ENCODE assay signal across 12 cellular contexts in the genomic region with DNA sequence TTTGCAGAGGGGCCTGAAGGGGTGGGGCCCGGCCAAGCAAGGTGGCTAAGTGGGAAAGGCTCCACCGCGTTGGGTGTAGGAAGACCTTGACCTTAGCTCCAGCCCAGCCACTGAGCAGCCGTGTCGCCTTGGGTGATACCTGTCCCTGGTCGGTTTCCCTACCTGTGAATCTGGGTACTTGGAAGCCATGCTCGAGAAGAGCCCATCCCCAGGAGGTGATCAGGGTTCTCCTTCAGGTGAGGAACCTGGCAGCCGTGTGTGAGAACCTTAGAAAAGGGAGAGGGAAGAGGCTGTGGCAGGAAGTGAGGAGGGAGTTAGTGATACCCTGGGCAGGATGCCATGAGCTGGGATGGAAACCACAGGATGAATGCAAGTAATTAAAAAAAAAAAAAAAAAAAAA. TPM values are rescaled to one million over a fixed set of nuclear protein-coding genes. Genes with fewer than 3 reads are reported as not detected.
A peak's percentile ranks its signal among the peaks of the same experiment; 100 is the strongest.
DNase-seq lines count a peak whose midpoint lies in the region; TF ChIP-seq lines count a peak whose summit lies in the region.
"Had no signal": no experiment of that assay in that cellular context is flagged by ENCODE, and none has a peak within 500 bp of the region (broad histone marks: within the 10 kb centered on the region; RNA-seq: fewer than 3 reads in every experiment).

No MANE protein-coding gene starts in this region.

- WGBS in hepatocyte (ENCODE audit: low lambda C conversion rate, missing lambda C conversion rate), result 96% methylated on average over 8 of the region's 8 CpGs
- 96 to 98% methylated on average over 5 to 8 of the region's 8 CpGs for WGBS in endodermal cell (ENCODE audit: insufficient coverage in 1 of 2, insufficient read length in 1 of 2), 2 experiments

- H3K27ac ChIP-seq in caudate nucleus (ENCODE audit: low read depth, low read length) (peak overlapping the region; percentile 68), hepatocyte (no peak overlapping the region), endodermal cell (ENCODE audit: low read depth, low read length) (no peak overlapping the region)
- H3K27ac ChIP-seq in effector memory CD4-positive, alpha-beta T cell (ENCODE audit: insufficient read depth, low read length, poor library complexity, severe bottlenecking), result no peak overlapping the region

- H3K9me3 Mint-ChIP-seq in Calu3 (ENCODE audit: low read depth, unreplicated experiment) (peaks cover 2% of the 10 kb centered on the region), endodermal cell (peaks cover 1% of the 10 kb centered on the region)

- peak overlapping the region; percentile 40 for H3K27ac Mint-ChIP-seq in Calu3 (ENCODE audit: unreplicated experiment)
- H3K27ac Mint-ChIP-seq in endodermal cell, result no peak overlapping the region
- H3K27ac Mint-ChIP-seq: nephron had no signal

- DNase-seq in Calu3, result no peak
- peak; percentile 78 for DNase-seq in NCI-H2029 (lab: John Stamatoyannopoulos, UW)
- no peak for DNase-seq in caudate nucleus (lab: John Stamatoyannopoulos, UW)
- DNase-seq in lung microvascular endothelial cell (ENCODE audit: low read depth in 2 of 2), result peak; percentile 27 to 34
- DNase-seq in SIG-M5 treated with dmso at 0.1 percent for 504 hours (lab: John Stamatoyannopoulos, UW; ENCODE audit: unreplicated experiment), result no peak
- no peak for DNase-seq in hepatocyte (ENCODE audit: low spot score)
- no peak for DNase-seq in effector memory CD4-positive, alpha-beta T cell
- no peak for DNase-seq in endodermal cell
- DNase-seq: activated effector memory CD4-positive, alpha-beta T cell treated with Interleukin-2 at 50 U/mL for 16 hours; NCI-H446; T-helper 9 cell had no signal

- no peak overlapping the region for H3K4me2 ChIP-seq in hepatocyte

- no peak overlapping the region for H3K9ac ChIP-seq in endodermal cell (ENCODE audit: extremely low read depth, low read length, poor library complexity, severe bottlenecking)

- peaks cover 23% of the 10 kb centered on the region for H3K4me1 Mint-ChIP-seq in Calu3 (ENCODE audit: low read depth, unreplicated experiment)
- no peaks in the 10 kb centered on the region for H3K4me1 Mint-ChIP-seq in endodermal cell

- BruUV-seq in Calu3 (replicated peaks; lab: Mats Ljungman, UMichigan), result no TSS peak

- no peak overlapping the region for H2AFZ ChIP-seq in hepatocyte

- CTCF ChIA-PET in Calu3 (lab: Charles Lee), result no interaction called here

- H3K27me3 Mint-ChIP-seq in Calu3 (ENCODE audit: unreplicated experiment) (no peaks in the 10 kb centered on the region), endodermal cell (ENCODE audit: insufficient read depth) (peaks cover 1% of the 10 kb centered on the region)

- H3K36me3 ChIP-seq in hepatocyte (replicated peaks; ENCODE audit: insufficient read depth, low read depth) (no peaks in the 10 kb centered on the region), endodermal cell (ENCODE audit: control insufficient read depth, insufficient read depth, low read length) (no peaks in the 10 kb centered on the region)
- no peaks in the 10 kb centered on the region for H3K36me3 ChIP-seq in effector memory CD4-positive, alpha-beta T cell (ENCODE audit: control insufficient read depth, insufficient read depth, low read length)

- no peaks in the 10 kb centered on the region for H3K9me3 ChIP-seq in hepatocyte (ENCODE audit: low read depth)
- no peaks in the 10 kb centered on the region for H3K9me3 ChIP-seq in effector memory CD4-positive, alpha-beta T cell (ENCODE audit: control insufficient read depth, low read length)
- no peaks in the 10 kb centered on the region for H3K9me3 ChIP-seq in endodermal cell (ENCODE audit: control insufficient read depth, low read length)

- H3K4me3 ChIP-seq in hepatocyte, result no peak overlapping the region
- H3K4me3 ChIP-seq in effector memory CD4-positive, alpha-beta T cell (ENCODE audit: insufficient read depth, low read depth, low read length, poor library complexity, severe bottlenecking), result no peak overlapping the region
- H3K4me3 ChIP-seq in endodermal cell (ENCODE audit: low read length), result no peak overlapping the region

- H3K9me2 ChIP-seq in hepatocyte (replicated peaks; ENCODE audit: insufficient read depth), result no peaks in the 10 kb centered on the region

- peaks cover 8% of the 10 kb centered on the region for H3K36me3 Mint-ChIP-seq in Calu3 (ENCODE audit: insufficient read depth, unreplicated experiment)
- peaks cover 8% of the 10 kb centered on the region for H3K36me3 Mint-ChIP-seq in endodermal cell (ENCODE audit: low read depth)

- H3K4me1 ChIP-seq in hepatocyte (ENCODE audit: insufficient read depth), result no peaks in the 10 kb centered on the region
- no peaks in the 10 kb centered on the region for H3K4me1 ChIP-seq in effector memory CD4-positive, alpha-beta T cell (ENCODE audit: control insufficient read depth, insufficient read depth, low read length, poor library complexity, severe bottlenecking)
- no peaks in the 10 kb centered on the region for H3K4me1 ChIP-seq in endodermal cell (ENCODE audit: control insufficient read depth, insufficient read depth, low read length)

- intact Hi-C loops in Calu3 (cut with micrococcal nuclease; ENCODE audit: unreplicated experiment), result no loop called here

- no peaks in the 10 kb centered on the region for H4K20me1 ChIP-seq in hepatocyte (ENCODE audit: insufficient read depth, poor library complexity, severe bottlenecking)

- TF ChIP-seq CTCF in Calu3 (IDR thresholded peaks at IDR 0.05; ENCODE audit: unreplicated experiment) (no peak), hepatocyte (IDR thresholded peaks at IDR 0.05; ENCODE audit: poor library complexity) (no peak), endodermal cell (conservative IDR thresholded peaks at IDR 0.05) (no peak)

- H3K27me3 ChIP-seq in hepatocyte (no peaks in the 10 kb centered on the region), endodermal cell (ENCODE audit: control insufficient read depth, insufficient read depth, low read length, poor library complexity, severe bottlenecking) (no peaks in the 10 kb centered on the region)
- H3K27me3 ChIP-seq in effector memory CD4-positive, alpha-beta T cell (replicated peaks; ENCODE audit: control insufficient read depth, insufficient read depth, low read length, poor library complexity, severe bottlenecking), result no peaks in the 10 kb centered on the region

- H3K79me2 ChIP-seq in hepatocyte, result peaks cover 10% of the 10 kb centered on the region

- H3K4me3 Mint-ChIP-seq in Calu3 (ENCODE audit: low read depth, unreplicated experiment), result no peak overlapping the region
- H3K4me3 Mint-ChIP-seq in endodermal cell, result no peak overlapping the region
- H3K4me3 Mint-ChIP-seq: nephron had no signal

RNA-seq across cellular contexts. Expression of a gene that starts 21.6 kb away (rescaled TPM):
- total RNA-seq in Calu3 (2022), result 22.7 and 31.5 TPM in 2 replicates
- total RNA-seq in lung microvascular endothelial cell, result 4.1 and 7.9 TPM in 2 replicates
- 28.0 and 31.0 TPM in 2 replicates for total RNA-seq in hepatocyte
- 12.3 and 13.7 TPM in 2 replicates for polyA plus RNA-seq in hepatocyte
- 10 to 100 TPM; 15.4 to 18.6 TPM for total RNA-seq in endodermal cell
- polyA plus RNA-seq in endodermal cell (2013, experiment 1 of 2), result 5.9 TPM
- 5.1 TPM for polyA plus RNA-seq in endodermal cell (2013, experiment 2 of 2)

Comparison
In these comparisons a context has a peak if more than half of its experiments do, and no peak if none do; other contexts are left out.
1. DNase-seq: peak in NCI-H2029 (single experiment) and lung microvascular endothelial cell (2 of 2); none in Calu3 (single experiment), caudate nucleus (0 of 61), SIG-M5 treated with dmso at 0.1 percent for 504 hours (single experiment), hepatocyte (single experiment), effector memory CD4-positive, alpha-beta T cell (0 of 3) and endodermal cell (single experiment).